Comparison of ENCODE assay signal across 16 cellular contexts in genomic region chr15:35705030-35705884, GRCh38.
DNase-seq lines count a peak whose midpoint lies in the region; ATAC-seq, FAIRE-seq and TF ChIP-seq lines count a peak whose summit lies in the region.
"Had no signal": no experiment of that assay in that cellular context is flagged by ENCODE, and none has a peak within 500 bp of the region (broad histone marks: within the 10 kb centered on the region; RNA-seq: fewer than 3 reads in every experiment).

No MANE protein-coding gene starts in this region.

- CTCF ChIA-PET in K562 (lab: Yijun Ruan, JAX; ENCODE audit: low intra/inter-chr PET ratio): no interaction called here

- DNase-seq in GM18507 (ENCODE audit: extremely low spot score, insufficient read length, low read depth) (no peak), K562 (ENCODE audit: extremely low read depth in 1 of 4, low spot score in 3 of 4) (no peak), right atrium auricular region (ENCODE audit: low spot score) (no peak), NCI-H1092 (lab: John Stamatoyannopoulos, UW) (no peak), kidney tubule cell (ENCODE audit: low spot score) (no peak)
- DNase-seq in effector CD8-positive, alpha-beta T cell (lab: John Stamatoyannopoulos, UW): no peak
- no peak for DNase-seq in NK-92 treated with Interleukin-12 subunit alpha and Interleukin-12 subunit beta, amount 100 ng/mL, for 24 hours (lab: John Stamatoyannopoulos, UW)
- DNase-seq: activated CD8-positive, alpha-beta T cell treated with anti-CD3 and anti-CD28 coated beads, Interleukin-2, amount 10 ng/mL, durations not matched to agents 7 days and 5 days; activated effector memory CD4-positive, alpha-beta T cell treated with Interleukin-2 at 50 U/mL for 16 hours; effector memory CD4-positive, alpha-beta T cell; GDM1; natural killer cell; NCI-H1105; stimulated activated naive CD4-positive, alpha-beta T cell had no signal

- H3K4me1 ChIP-seq in K562 (replicated peaks in 1 of 2; ENCODE audit: control insufficient read depth in 2 of 2, insufficient read depth in 2 of 2, low read length in 2 of 2) (peaks cover 0 to 13% of the 10 kb centered on the region in 2 experiments; a peak in 3 of 5 replicates), right atrium auricular region (peaks cover 0 to 32% of the 10 kb centered on the region in 2 donors), parathyroid adenoma (peaks cover 24% of the 10 kb centered on the region)

- TF ChIP-seq RAD21 in K562 (CRISPR knock-in tag; conservative IDR thresholded peaks at IDR 0.05 in 1 of 2, IDR thresholded peaks at IDR 0.05 in 1 of 2): no peak

- no peaks in the 10 kb centered on the region for H3K36me3 ChIP-seq in K562 (ENCODE audit: control insufficient read depth, insufficient read depth, low read length)
- H3K36me3 ChIP-seq in right atrium auricular region: no peaks in the 10 kb centered on the region
- H3K36me3 ChIP-seq in parathyroid adenoma (ENCODE audit: control insufficient read depth, insufficient read depth, low read length): no peaks in the 10 kb centered on the region

- H2AFZ ChIP-seq in K562 (ENCODE audit: low read depth, low read length): peak overlapping the region; percentile 14
- H2AFZ ChIP-seq in parathyroid adenoma: peak overlapping the region; percentile 75

- no peak for TF ChIP-seq POLR2A in K562 (conservative IDR thresholded peaks at IDR 0.05)

- H3K4me2 ChIP-seq in K562 (ENCODE audit: insufficient read depth, low read length): no peak overlapping the region
- peak overlapping the region; percentile 39 for H3K4me2 ChIP-seq in parathyroid adenoma (ENCODE audit: low read length)

- H3K4me3 ChIP-seq in K562: no peak overlapping the region
- no peak overlapping the region for H3K4me3 ChIP-seq in right atrium auricular region
- no peak overlapping the region for H3K4me3 ChIP-seq in parathyroid adenoma (ENCODE audit: low read depth, low read length)

- no peak overlapping the region for H3K27ac ChIP-seq in K562 (ENCODE audit: extremely low read depth, low read depth, low read length)
- H3K27ac ChIP-seq in right atrium auricular region: peak overlapping the region; percentile 78 to 89
- H3K27ac ChIP-seq in parathyroid adenoma: peak overlapping the region; percentile 81

- no peaks in the 10 kb centered on the region for H3K27me3 ChIP-seq in K562 (ENCODE audit: control insufficient read depth in 2 of 2, insufficient read depth in 2 of 2, low read length in 2 of 2)
- no peaks in the 10 kb centered on the region for H3K27me3 ChIP-seq in right atrium auricular region
- H3K27me3 ChIP-seq in parathyroid adenoma (ENCODE audit: control insufficient read depth, insufficient read depth, low read length): no peaks in the 10 kb centered on the region

- no peaks in the 10 kb centered on the region for H3K9me3 ChIP-seq in K562 (replicated peaks; ENCODE audit: control insufficient read depth, insufficient read depth, low read depth, low read length)
- no peaks in the 10 kb centered on the region for H3K9me3 ChIP-seq in right atrium auricular region
- H3K9me3 ChIP-seq in parathyroid adenoma (ENCODE audit: control insufficient read depth, low read length): no peaks in the 10 kb centered on the region

- intact Hi-C loops in K562 (cut with micrococcal nuclease): no loop called here

- BruUV-seq in K562 (replicated peaks; lab: Mats Ljungman, UMichigan): no TSS peak

- no peak for TF ChIP-seq CTCF in K562 (IDR thresholded peaks at IDR 0.05 in 2 of 3, conservative IDR thresholded peaks at IDR 0.05 in 1 of 3; ENCODE audit: insufficient read depth in 2 of 3, low read depth in 1 of 3, low read length in 3 of 3)
- no peak for TF ChIP-seq CTCF in right atrium auricular region (IDR thresholded peaks at IDR 0.05)
- no peak for TF ChIP-seq CTCF in parathyroid adenoma (IDR thresholded peaks at IDR 0.05)

- H3K9me1 ChIP-seq in K562 (ENCODE audit: control insufficient read depth, insufficient read depth, low read length): no peaks in the 10 kb centered on the region

- no peak for ATAC-seq in K562
- ATAC-seq: activated CD8-positive, alpha-beta T cell treated with anti-CD3 and anti-CD28 coated beads, Interleukin-2, amount 10 ng/mL, durations not matched to agents 7 days and 5 days; natural killer cell had no signal

- POLR2A ChIA-PET in K562 (lab: Yijun Ruan, JAX): interaction anchor here (0.6 to 1.3 kb wide), 3 partner anchors 9 to 107 kb away, joined by 3 to 5 read pairs (median 3); no protein-coding TSS in a partner anchor

- peak; percentile 12 for FAIRE-seq in GM18507 (lab: Jason Lieb, UNC)
- no peak for FAIRE-seq in K562 (lab: Jason Lieb, UNC)
- FAIRE-seq: keratinocyte had no signal

- H3K9ac ChIP-seq in K562 (ENCODE audit: insufficient read depth in 1 of 2, low read depth in 2 of 2, low read length in 2 of 2) (no peak overlapping the region), parathyroid adenoma (no peak overlapping the region)

- H3K79me2 ChIP-seq in K562 (ENCODE audit: control insufficient read depth, insufficient read depth, low read length) (no peaks in the 10 kb centered on the region), parathyroid adenoma (no peaks in the 10 kb centered on the region)

- H4K20me1 ChIP-seq in K562 (replicated peaks; ENCODE audit: control insufficient read depth, insufficient read depth, low read length): no peaks in the 10 kb centered on the region

- in situ Hi-C loops in K562 (cut with MboI): no loop called here

- WGBS in K562 (ENCODE audit: insufficient coverage, low coverage, missing lambda C conversion rate): 25% methylated on average over 2 of the region's 2 CpGs

- no peak for TF ChIP-seq EP300 in K562 (IDR thresholded peaks at IDR 0.05; ENCODE audit: low read length)

TF ChIP-seq in K562, 482 proteins besides CTCF, POLR2A, EP300 and RAD21:
- no peak for TF ChIP-seq MEF2A (IDR thresholded peaks at IDR 0.05; ENCODE audit: control insufficient read depth, low read depth, low read length)
- peak; percentile 92 for TF ChIP-seq RBM25 (IDR thresholded peaks at IDR 0.05; ENCODE audit: low read depth, low read length, severe bottlenecking)
- TF ChIP-seq SRSF7 (optimal IDR thresholded peaks at IDR 0.05; ENCODE audit: low read depth, low read length): no peak
- TF ChIP-seq CHD4 (IDR thresholded peaks at IDR 0.05; ENCODE audit: insufficient read depth, insufficient replicate concordance, low read depth, low read length, poor library complexity, severe bottlenecking): peak; percentile 73
- 0 out of 4 replicates have a peak, but pooled peaks of 1 of the 2 experiments have one; percentile 17 for TF ChIP-seq RCOR1 (IDR thresholded peaks at IDR 0.05; ENCODE audit: borderline replicate concordance in 1 of 2, low read depth in 2 of 2, low read length in 2 of 2)
- peak; percentile 74 for TF ChIP-seq BCOR (IDR thresholded peaks at IDR 0.05)
TF ChIP-seq in K562: peak in this region for 4.
